Comparison of ENCODE assay signal across 10 cellular contexts in the genomic region with DNA sequence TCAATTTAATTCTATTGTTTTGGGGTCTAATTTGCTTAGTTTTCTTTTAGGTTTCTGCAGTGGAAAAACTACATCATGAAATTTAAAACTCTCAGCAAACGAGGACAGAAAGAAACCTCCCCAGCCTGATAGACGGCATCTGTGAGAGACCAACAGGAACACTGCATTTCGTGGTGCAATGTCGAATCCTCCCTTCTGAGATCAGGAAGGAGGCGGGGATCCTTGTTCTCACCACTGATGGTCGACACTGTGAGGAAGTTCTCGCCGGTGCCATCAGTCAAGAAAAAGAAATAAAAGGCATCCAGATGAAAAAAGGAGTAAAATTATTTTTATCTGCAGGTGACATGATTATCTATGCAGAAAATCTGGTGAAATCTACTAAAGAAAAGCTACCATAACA. TPM values are rescaled to one million over a fixed set of nuclear protein-coding genes. Genes with fewer than 3 reads are reported as not detected.
A peak's percentile ranks its signal among the peaks of the same experiment; 100 is the strongest.
DNase-seq lines count a peak whose midpoint lies in the region; ATAC-seq and TF ChIP-seq lines count a peak whose summit lies in the region.
"Had no signal": no experiment of that assay in that cellular context is flagged by ENCODE, and none has a peak within 500 bp of the region (broad histone marks: within the 10 kb centered on the region; RNA-seq: fewer than 3 reads in every experiment).

No MANE protein-coding gene starts in this region.

- peak overlapping the region; percentile 49 for H3K4me3 Mint-ChIP-seq in activated naive CD4-positive, alpha-beta T cell treated with anti-CD3 and anti-CD28 coated beads for 36 hours
- H3K4me3 Mint-ChIP-seq in T-helper 17 cell, result peak overlapping the region; percentile 83

- H3K9me3 ChIP-seq in T-helper 17 cell (ENCODE audit: control insufficient read depth, low read length, poor library complexity, severe bottlenecking) (no peaks in the 10 kb centered on the region), testis (no peaks in the 10 kb centered on the region), uterus (no peaks in the 10 kb centered on the region)

- peak overlapping the region in 1 of 2 donors; percentile 43 for H3K27ac ChIP-seq in testis
- H3K27ac ChIP-seq in uterus, result peak overlapping the region in 1 of 2 donors; percentile 51

- peaks cover 23% of the 10 kb centered on the region for H3K4me1 ChIP-seq in testis
- peaks cover 0 to 3% of the 10 kb centered on the region in 2 donors for H3K4me1 ChIP-seq in uterus

- H3K4me3 ChIP-seq in fibroblast of villous mesenchyme (ENCODE audit: low read depth, low read length) (no peak overlapping the region), testis (no peak overlapping the region), uterus (peak overlapping the region in 1 of 2 donors; percentile 2)

- peak; percentile 40 for DNase-seq in activated naive CD4-positive, alpha-beta T cell treated with anti-CD3 and anti-CD28 coated beads for 36 hours
- DNase-seq in activated naive CD4-positive, alpha-beta T cell treated with Interleukin-2 at 50 U/mL for 16 hours, result no peak
- DNase-seq in T-helper 17 cell, result no peak
- peak; percentile 63 for DNase-seq in fibroblast of villous mesenchyme (ENCODE audit: low read depth)
- DNase-seq in testis, result peak; percentile 62
- DNase-seq in uterus, result no peak
- DNase-seq in NCI-H2196 (lab: John Stamatoyannopoulos, UW; ENCODE audit: unreplicated experiment), result no peak
- DNase-seq: NCI-H2171 treated with DMSO at 0.1 percent for 48 hours; stimulated activated CD4-positive, alpha-beta T cell treated with anti-CD3 and anti-CD28 coated beads, Interleukin-4, amount 100 ng/mL, for 1 hour had no signal

- H3K27me3 Mint-ChIP-seq in activated naive CD4-positive, alpha-beta T cell treated with anti-CD3 and anti-CD28 coated beads for 36 hours (ENCODE audit: low read depth), result no peaks in the 10 kb centered on the region
- no peaks in the 10 kb centered on the region for H3K27me3 Mint-ChIP-seq in T-helper 17 cell

- intact Hi-C loops in activated naive CD4-positive, alpha-beta T cell treated with anti-CD3 and anti-CD28 coated beads for 36 hours (cut with micrococcal nuclease), result no loop called here
- intact Hi-C loops in testis (cut with DNase I; ENCODE audit: low total_unique reads) (no loop called here), uterus (cut with DNase I; ENCODE audit: low total_unique reads) (no loop called here)

- peaks cover 11% of the 10 kb centered on the region for H3K9me3 Mint-ChIP-seq in activated naive CD4-positive, alpha-beta T cell treated with anti-CD3 and anti-CD28 coated beads for 36 hours

- H3K27me3 ChIP-seq in testis, result no peaks in the 10 kb centered on the region
- no peaks in the 10 kb centered on the region for H3K27me3 ChIP-seq in uterus

- H3K27ac Mint-ChIP-seq in activated naive CD4-positive, alpha-beta T cell treated with anti-CD3 and anti-CD28 coated beads for 36 hours, result peak overlapping the region; percentile 7
- peak overlapping the region; percentile 82 for H3K27ac Mint-ChIP-seq in T-helper 17 cell

- H3K36me3 Mint-ChIP-seq in activated naive CD4-positive, alpha-beta T cell treated with anti-CD3 and anti-CD28 coated beads for 36 hours (ENCODE audit: low read depth), result peaks cover 18% of the 10 kb centered on the region
- H3K36me3 Mint-ChIP-seq in T-helper 17 cell (ENCODE audit: low read depth), result peaks cover 2% of the 10 kb centered on the region

- ATAC-seq in T-helper 17 cell, result peak; percentile 58
- no peak for ATAC-seq in GM19328 (IDR thresholded peaks at IDR 0.05; ENCODE audit: unreplicated experiment)

- TF ChIP-seq CTCF in fibroblast of villous mesenchyme (IDR thresholded peaks at IDR 0.05; ENCODE audit: insufficient read depth, low read depth, low read length) (no peak), testis (IDR thresholded peaks at IDR 0.05) (no peak), uterus (IDR thresholded peaks at IDR 0.05) (no peak)

- H3K36me3 ChIP-seq in testis (ENCODE audit: low read depth, missing control alignments) (no peaks in the 10 kb centered on the region), uterus (no peaks in the 10 kb centered on the region)

- CTCF ChIA-PET in activated naive CD4-positive, alpha-beta T cell treated with anti-CD3 and anti-CD28 coated beads for 36 hours (lab: Charles Lee), result interaction anchor here (0.7 kb wide), 1 partner anchor 1554 kb away, joined by 3 read pairs; no protein-coding TSS in a partner anchor

- TF ChIP-seq POLR2A in testis (IDR thresholded peaks at IDR 0.05), result no peak
- TF ChIP-seq POLR2A in uterus (IDR thresholded peaks at IDR 0.05), result no peak

- H3K4me1 Mint-ChIP-seq in activated naive CD4-positive, alpha-beta T cell treated with anti-CD3 and anti-CD28 coated beads for 36 hours (ENCODE audit: low read depth), result peaks cover 38% of the 10 kb centered on the region
- H3K4me1 Mint-ChIP-seq in T-helper 17 cell, result peaks cover 43% of the 10 kb centered on the region

- 28 to 38% methylated on average over 8 of the region's 8 CpGs for WGBS in testis, 2 donors

RNA-seq across cellular contexts. Expression of a gene that starts 16.5 kb away (rescaled TPM):
- total RNA-seq in activated naive CD4-positive, alpha-beta T cell treated with anti-CD3 and anti-CD28 coated beads for 36 hours, result 10 to 100 TPM; 87.6 to 96.8 TPM
- total RNA-seq in T-helper 17 cell, result 100 to 1,000 TPM; 192 to 215 TPM
- total RNA-seq in fibroblast of villous mesenchyme, result 44.0 and 68.0 TPM in 2 replicates
- total RNA-seq in testis, result 100 to 1,000 TPM; 226 to 229 TPM
- 130 TPM for polyA plus RNA-seq in testis (ENCODE audit: insufficient read depth, low read depth, low replicate concordance)
- 1,000 to 10,000 TPM in 1 of 4 donors, 100 to 1,000 TPM in 1, 10 to 100 TPM in 2; 50.6 to 1,098 (median 104) TPM for total RNA-seq in uterus

RNA-seq across cellular contexts. Expression of a gene that starts 16.7 kb away (rescaled TPM):
- total RNA-seq in activated naive CD4-positive, alpha-beta T cell treated with anti-CD3 and anti-CD28 coated beads for 36 hours, result 10 to 100 TPM; 13.9 to 15.8 TPM
- 10 to 100 TPM; 36.9 to 43.6 TPM for total RNA-seq in T-helper 17 cell
- total RNA-seq in fibroblast of villous mesenchyme, result 8.2 and 10.3 TPM in 2 replicates
- total RNA-seq in testis, result 10 to 100 TPM; 69.2 to 88.2 TPM
- polyA plus RNA-seq in testis (ENCODE audit: insufficient read depth, low read depth, low replicate concordance), result 50.5 TPM
- total RNA-seq in uterus, result 10 to 100 TPM in 3 of 4 donors, 1 to 10 TPM in 1; 9.9 to 39.7 (median 26.3) TPM

RNA-seq across cellular contexts. Expression of a gene that starts 57.8 kb away (rescaled TPM):
- total RNA-seq in activated naive CD4-positive, alpha-beta T cell treated with anti-CD3 and anti-CD28 coated beads for 36 hours, result 10 to 100 TPM; 10.8 to 11.1 TPM
- total RNA-seq in T-helper 17 cell (10 to 100 TPM; 13.5 to 14.4 TPM), fibroblast of villous mesenchyme (11.2 and 13.2 TPM in 2 replicates), testis (10 to 100 TPM; 20.7 to 22.7 TPM), uterus (10 to 100 TPM in 2 of 4 donors, 1 to 10 TPM in 2; 1.2 to 12.7 (median 10.1) TPM)
- polyA plus RNA-seq in testis (ENCODE audit: insufficient read depth, low read depth, low replicate concordance), result 10.8 TPM

Comparison
In these comparisons a context has a peak if more than half of its experiments do, and no peak if none do; other contexts are left out.
1. DNase-seq: peak in activated naive CD4-positive, alpha-beta T cell treated with anti-CD3 and anti-CD28 coated beads for 36 hours (single experiment), fibroblast of villous mesenchyme (single experiment) and testis (single experiment); none in activated naive CD4-positive, alpha-beta T cell treated with Interleukin-2 at 50 U/mL for 16 hours (single experiment), T-helper 17 cell (0 of 3), uterus (0 of 2) and NCI-H2196 (single experiment).